In the genomic region with DNA sequence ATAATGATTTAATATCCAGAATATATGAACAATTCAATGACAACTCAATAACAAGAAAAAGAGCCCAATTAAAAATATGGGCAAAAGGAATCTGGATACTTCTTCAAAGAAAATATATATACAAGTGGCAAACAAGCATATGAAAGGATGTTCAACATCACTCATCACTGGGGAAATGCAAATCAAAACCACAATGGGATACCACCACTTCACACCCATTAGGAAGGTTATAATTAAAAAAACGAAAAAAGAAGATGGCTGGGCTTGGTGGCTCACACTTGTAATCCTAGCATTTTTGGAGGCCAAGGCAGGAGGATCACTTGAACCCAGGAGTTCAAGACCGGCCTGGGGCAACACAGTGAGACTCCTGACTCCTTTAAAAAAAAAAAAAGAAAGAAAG, we compare ENCODE assay signal across 16 cellular contexts. TPM values are rescaled to one million over a fixed set of nuclear protein-coding genes. Genes with fewer than 3 reads are reported as not detected.
DNase-seq lines count a peak whose midpoint lies in the region; ATAC-seq and TF ChIP-seq lines count a peak whose summit lies in the region.
"Had no signal": no experiment of that assay in that cellular context is flagged by ENCODE, and none has a peak within 500 bp of the region (broad histone marks: within the 10 kb centered on the region; RNA-seq: fewer than 3 reads in every experiment).

No MANE protein-coding gene starts in this region.

- H3K4me3 ChIP-seq in breast epithelium: no peak overlapping the region
- no peak overlapping the region for H3K4me3 ChIP-seq in Panc1 (ENCODE audit: low read depth in 2 of 2, low read length in 2 of 2)
- H3K4me3 ChIP-seq: gastroesophageal sphincter, pancreas had no signal

- BruUV-seq in MCF 10A (replicated peaks; lab: Mats Ljungman, UMichigan): TSS peak; percentile 1
- TSS peak; percentile 45 for BruUV-seq in Panc1 (replicated peaks; lab: Mats Ljungman, UMichigan)

- peaks cover 32% of the 10 kb centered on the region for H3K4me1 Mint-ChIP-seq in MCF 10A (ENCODE audit: insufficient read depth, unreplicated experiment)

- H3K4me1 ChIP-seq in breast epithelium (peaks cover 8 to 19% of the 10 kb centered on the region in 2 donors), Panc1 (ENCODE audit: control insufficient read depth, insufficient read depth, low read length) (peaks cover 23% of the 10 kb centered on the region)

- no peaks in the 10 kb centered on the region for H3K27me3 ChIP-seq in breast epithelium
- H3K27me3 ChIP-seq in Panc1 (ENCODE audit: control insufficient read depth, insufficient read depth, low read length): no peaks in the 10 kb centered on the region
- H3K27me3 ChIP-seq: gastroesophageal sphincter, pancreas had no signal

- no peak overlapping the region for H3K27ac Mint-ChIP-seq in MCF 10A (ENCODE audit: low read depth, unreplicated experiment)

- TF ChIP-seq CTCF in MCF 10A (IDR thresholded peaks at IDR 0.05; ENCODE audit: unreplicated experiment): no peak
- TF ChIP-seq CTCF in breast epithelium (IDR thresholded peaks at IDR 0.05): no peak
- TF ChIP-seq CTCF in Panc1 (IDR thresholded peaks at IDR 0.05): no peak

- H3K9me3 Mint-ChIP-seq in MCF 10A (ENCODE audit: unreplicated experiment): no peaks in the 10 kb centered on the region

- H3K27ac ChIP-seq in breast epithelium: no peak overlapping the region
- no peak overlapping the region for H3K27ac ChIP-seq in Panc1 (ENCODE audit: low read length)

- ATAC-seq in Panc1: no peak
- ATAC-seq: activated CD4-positive, CD25-positive, alpha-beta regulatory T cell treated with anti-CD3 and anti-CD28 coated beads, Interleukin-2, amount 50 U/mL, for 24 hours; gastroesophageal sphincter; HepG2; pancreas had no signal

- no peak overlapping the region for H3K4me3 Mint-ChIP-seq in MCF 10A (ENCODE audit: unreplicated experiment)

- H3K36me3 Mint-ChIP-seq in MCF 10A (ENCODE audit: insufficient read depth, unreplicated experiment): peaks cover 54% of the 10 kb centered on the region

- H3K9me3 ChIP-seq in breast epithelium (no peaks in the 10 kb centered on the region), Panc1 (ENCODE audit: control insufficient read depth, insufficient read depth, low read depth, low read length) (no peaks in the 10 kb centered on the region)
- H3K9me3 ChIP-seq: gastroesophageal sphincter, pancreas had no signal

- POLR2A ChIA-PET in MCF 10A (lab: Yijun Ruan, JAX) (no interaction called here), Panc1 (lab: Charles Lee) (interaction anchor here (0.7 kb wide), 1 partner anchor 1552 kb away, joined by 5 read pairs; no protein-coding TSS in a partner anchor)

- no peaks in the 10 kb centered on the region for H3K36me3 ChIP-seq in breast epithelium
- H3K36me3 ChIP-seq in Panc1 (ENCODE audit: control insufficient read depth, insufficient read depth, low read length): no peaks in the 10 kb centered on the region; the same call in none of the 2 replicates
- H3K36me3 ChIP-seq: gastroesophageal sphincter, pancreas had no signal

- no peaks in the 10 kb centered on the region for H3K27me3 Mint-ChIP-seq in MCF 10A (ENCODE audit: insufficient read depth, unreplicated experiment)

- DNase-seq in MCF 10A (ENCODE audit: unreplicated experiment) (no peak), breast epithelium (ENCODE audit: low spot score in 2 of 2) (no peak), Panc1 (ENCODE audit: low read depth, low spot score) (no peak), T-helper 9 cell (no peak), NCI-H226 (no peak), NCI-H187 treated with DMSO at 0.1 percent for 48 hours (lab: John Stamatoyannopoulos, UW) (no peak), DMS153 (lab: John Stamatoyannopoulos, UW) (no peak)
- DNase-seq in central memory CD4-positive, alpha-beta T cell: peak; percentile 19
- DNase-seq: activated gamma-delta T cell, EL, NCI-H1092 treated with DMSO at 0.1 percent for 48 hours, NCI-H345, pancreas had no signal

- in situ Hi-C loops in Panc1 (cut with HindIII; ENCODE audit: low pct_unique_long_range_greater_than_20kb, low sequenced_read_pairs): no loop called here

- TF ChIP-seq POLR2A in breast epithelium (IDR thresholded peaks at IDR 0.05): no peak

- intact Hi-C loops in MCF 10A (cut with micrococcal nuclease): no loop called here
- intact Hi-C loops in breast epithelium (cut with DNase I; ENCODE audit: low total_unique reads): no loop called here
- intact Hi-C loops in Panc1 (cut with micrococcal nuclease; ENCODE audit: unreplicated experiment): no loop called here

- CTCF ChIA-PET in MCF 10A (lab: Yijun Ruan, JAX) (no interaction called here), Panc1 (lab: Charles Lee) (no interaction called here)

RNA-seq across cellular contexts. Expression of a gene that starts 4.1 kb away (rescaled TPM):
- total RNA-seq in MCF 10A (2022) (43.9 and 45.9 TPM in 2 replicates), breast epithelium (10 to 100 TPM; 27.0 to 50.2 (median 43.9) TPM), Panc1 (2021; ENCODE audit: unreplicated experiment) (35.5 TPM)
- 54.3 TPM for polyA plus RNA-seq in Panc1 (2012; ENCODE audit: insufficient read length)

RNA-seq across cellular contexts. Expression of a gene that starts 7.1 kb away (rescaled TPM):
- total RNA-seq in MCF 10A (2022): 14.2 and 20.2 TPM in 2 replicates
- 10 to 100 TPM; 16.8 to 58.3 (median 54.4) TPM for total RNA-seq in breast epithelium
- total RNA-seq in Panc1 (2021; ENCODE audit: unreplicated experiment): 38.8 TPM
- 46.2 TPM for polyA plus RNA-seq in Panc1 (2012; ENCODE audit: insufficient read length)
